ENCODE assay signal across 29 cellular contexts in genomic region chr18:38565513-38565912, GRCh38.
"Had no signal": no experiment of that assay in that cellular context is flagged by ENCODE, and none has a peak within 500 bp of the region (broad histone marks: within the 10 kb centered on the region; RNA-seq: fewer than 3 reads in every experiment).

No MANE protein-coding gene starts in this region.

- H3K27me3 Mint-ChIP-seq: stimulated activated memory B cell treated with anti-CD40 and anti-IgM and Interleukin-4, amounts not matched to agents 10 μg/mL and 1 μg/mL and 100 μg/mL, for 72 hours; stimulated activated naive B cell treated with anti-CD40 and anti-IgM and Interleukin-4, amounts not matched to agents 10 μg/mL and 1 μg/mL and 100 μg/mL, for 72 hours; stimulated activated naive CD8-positive, alpha-beta T cell treated with anti-CD3 and anti-CD28 coated beads, Interleukin-15, amount 100 ng/mL, for 72 hours; stimulated activated naive CD8-positive, alpha-beta T cell treated with anti-CD3 and anti-CD28 coated beads, Interleukin-15, Interleukin-2, amounts not matched to agents 100 ng/mL and 50 ng/mL, for 24 hours had no signal

- FAIRE-seq: urothelium cell line had no signal

- H3K4me1 Mint-ChIP-seq: stimulated activated effector memory CD8-positive, alpha-beta T cell treated with anti-CD3 and anti-CD28 coated beads, Interleukin-12 subunit alpha, Interleukin-12 subunit beta, amount 100 ng/mL, for 72 hours; stimulated activated memory B cell treated with anti-CD40 and anti-IgM and Interleukin-4, amounts not matched to agents 10 μg/mL and 1 μg/mL and 100 μg/mL, for 72 hours had no signal

- H3K27ac ChIP-seq: stomach, suprapubic skin, testis, thoracic aorta, thyroid gland, tibial artery, tibial nerve, transverse colon, upper lobe of left lung, upper lobe of right lung, uterus, vagina had no signal

- H3K9me3 Mint-ChIP-seq: stimulated activated memory B cell treated with anti-CD40 and anti-IgM and Interleukin-4, amounts not matched to agents 10 μg/mL and 1 μg/mL and 100 μg/mL, for 72 hours; type B pancreatic cell had no signal

- H3K36me3 Mint-ChIP-seq: stimulated activated effector memory CD8-positive, alpha-beta T cell treated with anti-CD3 and anti-CD28 coated beads, Interleukin-12 subunit alpha, Interleukin-12 subunit beta, amount 100 ng/mL, for 72 hours; stimulated activated memory B cell treated with anti-CD40 and anti-IgM and Interleukin-4, amounts not matched to agents 10 μg/mL and 1 μg/mL and 100 μg/mL, for 72 hours; stimulated activated naive B cell treated with anti-CD40 and anti-IgM and Interleukin-4, amounts not matched to agents 10 μg/mL and 1 μg/mL and 100 μg/mL, for 72 hours; type B pancreatic cell had no signal

- H3K9me3 ChIP-seq: stomach, suprapubic skin, testis, thoracic aorta, thyroid gland, tibial artery, tibial nerve, transverse colon, upper lobe of left lung, upper lobe of right lung, uterus, vagina had no signal

- H3K4me3 Mint-ChIP-seq: stimulated activated effector memory CD8-positive, alpha-beta T cell treated with anti-CD3 and anti-CD28 coated beads, Interleukin-12 subunit alpha, Interleukin-12 subunit beta, amount 100 ng/mL, for 72 hours; stimulated activated memory B cell treated with anti-CD40 and anti-IgM and Interleukin-4, amounts not matched to agents 10 μg/mL and 1 μg/mL and 100 μg/mL, for 72 hours; stimulated activated naive B cell treated with anti-CD40 and anti-IgM and Interleukin-4, amounts not matched to agents 10 μg/mL and 1 μg/mL and 100 μg/mL, for 72 hours; stimulated activated naive CD8-positive, alpha-beta T cell treated with anti-CD3 and anti-CD28 coated beads, Interleukin-15, amount 100 ng/mL, for 72 hours; stimulated activated naive CD8-positive, alpha-beta T cell treated with anti-CD3 and anti-CD28 coated beads, Interleukin-15, Interleukin-2, amounts not matched to agents 100 ng/mL and 50 ng/mL, for 24 hours; type B pancreatic cell had no signal

- H3K27ac Mint-ChIP-seq: stimulated activated effector memory CD8-positive, alpha-beta T cell treated with anti-CD3 and anti-CD28 coated beads, Interleukin-12 subunit alpha, Interleukin-12 subunit beta, amount 100 ng/mL, for 72 hours; stimulated activated memory B cell treated with anti-CD40 and anti-IgM and Interleukin-4, amounts not matched to agents 10 μg/mL and 1 μg/mL and 100 μg/mL, for 72 hours; stimulated activated naive B cell treated with anti-CD40 and anti-IgM and Interleukin-4, amounts not matched to agents 10 μg/mL and 1 μg/mL and 100 μg/mL, for 72 hours; stimulated activated naive CD8-positive, alpha-beta T cell treated with anti-CD3 and anti-CD28 coated beads, Interleukin-15, amount 100 ng/mL, for 72 hours; stimulated activated naive CD8-positive, alpha-beta T cell treated with anti-CD3 and anti-CD28 coated beads, Interleukin-15, Interleukin-2, amounts not matched to agents 100 ng/mL and 50 ng/mL, for 24 hours; type B pancreatic cell had no signal

- DNase-seq: stimulated activated CD4-positive, alpha-beta T cell treated with anti-CD3 and anti-CD28 coated beads, Interleukin-2, amount 100 ng/mL, for 48 hours; stimulated activated CD4-positive, alpha-beta T cell treated with anti-CD3 and anti-CD28 coated beads, Interleukin-4, amount 100 ng/mL, for 1 hour; stimulated activated CD4-positive, alpha-beta T cell treated with anti-CD3 and anti-CD28 coated beads, Interleukin-4, amount 100 ng/mL, for 24 hours; stimulated activated CD4-positive, alpha-beta T cell treated with anti-CD3 and anti-CD28 coated beads, Interleukin-4, amount 100 ng/mL, for 4 hours; stimulated activated CD8-positive, alpha-beta memory T cell treated with anti-CD3 and anti-CD28 coated beads, Interleukin-4, amount 100 ng/mL, for 48 hours; stimulated activated naive B cell treated with anti-CD40 and anti-IgM and Interleukin-4, amounts not matched to agents 10 μg/mL and 1 μg/mL and 100 μg/mL, for 72 hours; stimulated activated naive CD4-positive, alpha-beta T cell; stimulated activated naive CD4-positive, alpha-beta T cell treated with Interleukin-2 at 50 U/mL for 16 hours; stimulated activated naive CD8-positive, alpha-beta T cell treated with anti-CD3 and anti-CD28 coated beads, Interleukin-15, amount 100 ng/mL, for 72 hours; stimulated activated naive CD8-positive, alpha-beta T cell treated with anti-CD3 and anti-CD28 coated beads, Interleukin-15, Interleukin-2, amounts not matched to agents 100 U/mL and 50 U/mL, for 24 hours; stomach; substantia nigra; testis; thyroid gland; tibial artery; transverse colon; trophoblast cell; upper lobe of left lung; upper lobe of right lung; uterus had no signal

- H3K4me3 ChIP-seq: stomach, suprapubic skin, testis, thoracic aorta, thyroid gland, tibial artery, tibial nerve, transverse colon, upper lobe of left lung, upper lobe of right lung, uterus, vagina had no signal

- H3K27me3 ChIP-seq: stomach, suprapubic skin, testis, thyroid gland, tibial artery, tibial nerve, transverse colon, upper lobe of left lung, upper lobe of right lung, uterus, vagina had no signal

- H3K36me3 ChIP-seq: stomach, suprapubic skin, thoracic aorta, thyroid gland, tibial artery, tibial nerve, transverse colon, upper lobe of left lung, upper lobe of right lung, uterus, vagina had no signal

- ATAC-seq: stimulated activated effector memory CD8-positive, alpha-beta T cell treated with anti-CD3 and anti-CD28 coated beads, Interleukin-12 subunit alpha, Interleukin-12 subunit beta, amount 100 ng/mL, for 72 hours; stimulated activated memory B cell treated with anti-CD40 and anti-IgM and Interleukin-4, amounts not matched to agents 10 μg/mL and 1 μg/mL and 100 μg/mL, for 72 hours; stimulated activated naive B cell treated with anti-CD40 and anti-IgM and Interleukin-4, amounts not matched to agents 10 μg/mL and 1 μg/mL and 100 μg/mL, for 72 hours; stimulated activated naive CD8-positive, alpha-beta T cell treated with anti-CD3 and anti-CD28 coated beads, Interleukin-15, amount 100 ng/mL, for 72 hours; stimulated activated naive CD8-positive, alpha-beta T cell treated with anti-CD3 and anti-CD28 coated beads, Interleukin-15, Interleukin-2, amounts not matched to agents 100 U/mL and 50 U/mL, for 24 hours; upper lobe of right lung had no signal

- H3K4me1 ChIP-seq: stomach, suprapubic skin, testis, thyroid gland, tibial artery, tibial nerve, transverse colon, upper lobe of left lung, upper lobe of right lung, uterus, vagina had no signal
